Comparison of ENCODE assay signal across 16 cellular contexts in genomic region chr15:98503970-98504369, GRCh38.
DNase-seq lines count a peak whose midpoint lies in the region; ATAC-seq and TF ChIP-seq lines count a peak whose summit lies in the region.
"Had no signal": no experiment of that assay in that cellular context is flagged by ENCODE, and none has a peak within 500 bp of the region (broad histone marks: within the 10 kb centered on the region; RNA-seq: fewer than 3 reads in every experiment).

No MANE protein-coding gene starts in this region.

- 0 out of 3 replicates have a peak overlapping the region, but pooled peaks have one; percentile 48 for H2BK15ac ChIP-seq in IMR-90 (ENCODE audit: low read depth, low read length)

- H3K27ac ChIP-seq in IMR-90 (ENCODE audit: insufficient read depth, low read length) (peak overlapping the region; percentile 88; the same call in 1 of the 2 replicates), osteoblast (ENCODE audit: low read depth, low read length) (no peak overlapping the region)
- H3K27ac ChIP-seq: C4-2B, cardiac muscle cell, uterus had no signal

- H4K91ac ChIP-seq in IMR-90 (ENCODE audit: insufficient read depth, low read depth, low read length): peak overlapping the region; percentile 62; the same call in 1 of the 2 replicates

- H3K9ac ChIP-seq in IMR-90 (ENCODE audit: low read depth, low read length): no peak overlapping the region; the same call in 1 of the 2 replicates

- H3K4ac ChIP-seq in IMR-90 (ENCODE audit: low read depth, low read length): peak overlapping the region; percentile 33

- TF ChIP-seq POLR2A in IMR-90 (IDR thresholded peaks at IDR 0.05; ENCODE audit: low read depth, low read length): no peak

- H3K18ac ChIP-seq in IMR-90 (ENCODE audit: low read depth, low read length): peak overlapping the region; percentile 36; the same call in 1 of the 2 replicates

- peak overlapping the region; percentile 46 for H2BK20ac ChIP-seq in IMR-90 (ENCODE audit: low read depth, low read length)

- WGBS in IMR-90 (ENCODE audit: extremely low coverage in 2 of 2, insufficient read length in 1 of 2), 2 experiments: 67% methylated on average over 1 of the region's 8 CpGs; no CpG with 5 or more reads in 1 of the 2 experiments

- H3K79me1 ChIP-seq in IMR-90 (ENCODE audit: low read depth in 1 of 2, low read length in 2 of 2): no peaks in the 10 kb centered on the region

- peaks cover 3% of the 10 kb centered on the region; the same call in 1 of the 2 replicates for H3K9me1 ChIP-seq in IMR-90 (ENCODE audit: insufficient read depth, low read length)

- H4K20me1 ChIP-seq in IMR-90 (ENCODE audit: insufficient read depth, low read length): no peaks in the 10 kb centered on the region
- H4K20me1 ChIP-seq in osteoblast (ENCODE audit: insufficient read depth, low read length): no peaks in the 10 kb centered on the region

- no peak overlapping the region for H2BK5ac ChIP-seq in IMR-90 (ENCODE audit: low read depth, low read length, poor library complexity, severe bottlenecking)

- DNase-seq in AG20443 (ENCODE audit: low spot score): peak; percentile 79
- DNase-seq in IMR-90: peak; percentile 50
- peak; percentile 6 for DNase-seq in epithelial cell of esophagus (ENCODE audit: low read depth)
- DNase-seq in osteoblast (ENCODE audit: insufficient read length, low spot score, missing footprints): no peak
- DNase-seq in RKO (ENCODE audit: low spot score): no peak
- no peak for DNase-seq in BE2C
- no peak for DNase-seq in NOMO-1 treated with DMSO at 0.1 percent for 48 hours (lab: John Stamatoyannopoulos, UW; ENCODE audit: unreplicated experiment)
- no peak for DNase-seq in NCI-H526 (lab: John Stamatoyannopoulos, UW)
- DNase-seq: activated CD4-positive, alpha-beta T cell treated with anti-CD3 and anti-CD28 coated beads, Interleukin-2, amount 50 U/mL, for 48 hours; activated naive CD4-positive, alpha-beta T cell treated with Interleukin-2 at 50 U/mL for 16 hours; NCI-H1105; NCI-H524 treated with DMSO at 0.1 percent for 48 hours; RPMI8226 had no signal

- no peak overlapping the region; the same call in 1 of the 2 replicates for H3K56ac ChIP-seq in IMR-90 (ENCODE audit: extremely low read depth, insufficient read depth, low read length)

- no peak overlapping the region; a peak in 1 of 4 replicates for H4K8ac ChIP-seq in IMR-90 (ENCODE audit: low read depth in 2 of 2, low read length in 2 of 2)

- H3K4me2 ChIP-seq in IMR-90 (ENCODE audit: low read depth, low read length) (peak overlapping the region; percentile 29), osteoblast (ENCODE audit: insufficient read depth, low read length) (no peak overlapping the region)

- in situ Hi-C loops in IMR-90 (cut with MboI; ENCODE audit: low sequenced_read_pairs): no loop called here

- no peak overlapping the region for H3K23ac ChIP-seq in IMR-90 (ENCODE audit: low read depth, low read length)

- intact Hi-C loops in IMR-90 (cut with micrococcal nuclease): no loop called here

- H2BK120ac ChIP-seq in IMR-90 (ENCODE audit: low read depth, low read length): peak overlapping the region; percentile 44; the same call in 1 of the 2 replicates

- H2AFZ ChIP-seq in IMR-90 (replicated peaks; ENCODE audit: low read length, poor library complexity) (peak overlapping the region; percentile 5), osteoblast (ENCODE audit: low read length) (peak overlapping the region; percentile 35)

- H3K27me3 ChIP-seq in IMR-90 (ENCODE audit: control insufficient read depth, insufficient read depth, low read length) (peaks cover 23% of the 10 kb centered on the region), osteoblast (ENCODE audit: insufficient read depth, low read length) (no peaks in the 10 kb centered on the region), BE2C (peaks cover 56% of the 10 kb centered on the region)
- H3K27me3 ChIP-seq: cardiac muscle cell, uterus had no signal

- H2AK5ac ChIP-seq in IMR-90 (ENCODE audit: low read depth, low read length): no peak overlapping the region; the same call in 1 of the 2 replicates

- H3K4me3 ChIP-seq in IMR-90 (ENCODE audit: insufficient read depth, low read depth, low read length) (no peak overlapping the region), epithelial cell of esophagus (ENCODE audit: low read length) (no peak overlapping the region), osteoblast (ENCODE audit: insufficient read depth, low read length) (no peak overlapping the region), BE2C (ENCODE audit: low read depth, low read length) (no peak overlapping the region)
- H3K4me3 ChIP-seq: cardiac muscle cell, uterus had no signal

- H3K4me1 ChIP-seq in IMR-90 (ENCODE audit: control insufficient read depth, insufficient read depth, low read length) (peaks cover 18% of the 10 kb centered on the region; the same call in 1 of the 2 replicates), osteoblast (ENCODE audit: insufficient read depth, low read length) (no peaks in the 10 kb centered on the region), BE2C (no peaks in the 10 kb centered on the region)
- H3K4me1 ChIP-seq: uterus had no signal

- dilution Hi-C loops in IMR-90 (cut with HindIII; ENCODE audit: low sequenced_read_pairs, unreplicated experiment): no loop called here

- H3K14ac ChIP-seq in IMR-90 (replicated peaks; ENCODE audit: low read depth, low read length): peak overlapping the region; percentile 55; the same call in 1 of the 2 replicates

- H3K9me3 ChIP-seq in IMR-90 (ENCODE audit: control insufficient read depth, insufficient read depth, low read length): peaks cover 4% of the 10 kb centered on the region; the same call in 1 of the 2 replicates
- no peaks in the 10 kb centered on the region for H3K9me3 ChIP-seq in osteoblast (ENCODE audit: low read depth, low read length)
- H3K9me3 ChIP-seq in BE2C: no peaks in the 10 kb centered on the region

- no peaks in the 10 kb centered on the region for H3K36me3 ChIP-seq in IMR-90 (ENCODE audit: control insufficient read depth, insufficient read depth, low read length)
- no peaks in the 10 kb centered on the region for H3K36me3 ChIP-seq in osteoblast (ENCODE audit: insufficient read depth, low read length)
- no peaks in the 10 kb centered on the region for H3K36me3 ChIP-seq in BE2C
- H3K36me3 ChIP-seq: cardiac muscle cell, uterus had no signal

- H4K5ac ChIP-seq in IMR-90 (ENCODE audit: low read depth, low read length): peak overlapping the region; percentile 44; the same call in 1 of the 2 replicates

- POLR2A ChIA-PET in IMR-90 (lab: Charles Lee; ENCODE audit: unreplicated experiment): no interaction called here

- CTCF ChIA-PET in IMR-90 (lab: Yijun Ruan, JAX): no interaction called here

- no peak for TF ChIP-seq RAD21 in IMR-90 (IDR thresholded peaks at IDR 0.05; ENCODE audit: low read length)

- no TSS peak for BruUV-seq in IMR-90 (replicated peaks; lab: Mats Ljungman, UMichigan)

- H2AK9ac ChIP-seq in IMR-90 (replicated peaks; ENCODE audit: low read depth, low read length, poor library complexity): no peak overlapping the region

- TF ChIP-seq CTCF in IMR-90 (conservative IDR thresholded peaks at IDR 0.05; ENCODE audit: low read depth, low read length) (no peak), epithelial cell of esophagus (IDR thresholded peaks at IDR 0.05; ENCODE audit: insufficient read depth, low read depth, low read length, missing control alignments) (no peak), osteoblast (IDR thresholded peaks at IDR 0.05; ENCODE audit: extremely low read depth, low read depth, low read length) (no peak), BE2C (IDR thresholded peaks at IDR 0.05; ENCODE audit: low read depth, low read length) (no peak)

- ATAC-seq in IMR-90 (ENCODE audit: low read depth): peak; percentile 89

- no peaks in the 10 kb centered on the region for H3K79me2 ChIP-seq in osteoblast (ENCODE audit: insufficient read depth, low read length)

TF ChIP-seq in IMR-90, 13 proteins besides CTCF, POLR2A, EP300 and RAD21:
- no peak for TF ChIP-seq CHD1 (IDR thresholded peaks at IDR 0.05; ENCODE audit: low read depth, low read length)
- TF ChIP-seq CEBPB (IDR thresholded peaks at IDR 0.05; ENCODE audit: low read depth, low read length): peak; percentile 77

Comparison
In these comparisons a context has a peak if more than half of its experiments do, and no peak if none do; other contexts are left out.
1. DNase-seq: peak in AG20443 (single experiment), IMR-90 (single experiment) and epithelial cell of esophagus (single experiment); none in osteoblast (single experiment), RKO (single experiment), BE2C (single experiment), NOMO-1 treated with DMSO at 0.1 percent for 48 hours (single experiment) and NCI-H526 (0 of 2).